In the genomic region with DNA sequence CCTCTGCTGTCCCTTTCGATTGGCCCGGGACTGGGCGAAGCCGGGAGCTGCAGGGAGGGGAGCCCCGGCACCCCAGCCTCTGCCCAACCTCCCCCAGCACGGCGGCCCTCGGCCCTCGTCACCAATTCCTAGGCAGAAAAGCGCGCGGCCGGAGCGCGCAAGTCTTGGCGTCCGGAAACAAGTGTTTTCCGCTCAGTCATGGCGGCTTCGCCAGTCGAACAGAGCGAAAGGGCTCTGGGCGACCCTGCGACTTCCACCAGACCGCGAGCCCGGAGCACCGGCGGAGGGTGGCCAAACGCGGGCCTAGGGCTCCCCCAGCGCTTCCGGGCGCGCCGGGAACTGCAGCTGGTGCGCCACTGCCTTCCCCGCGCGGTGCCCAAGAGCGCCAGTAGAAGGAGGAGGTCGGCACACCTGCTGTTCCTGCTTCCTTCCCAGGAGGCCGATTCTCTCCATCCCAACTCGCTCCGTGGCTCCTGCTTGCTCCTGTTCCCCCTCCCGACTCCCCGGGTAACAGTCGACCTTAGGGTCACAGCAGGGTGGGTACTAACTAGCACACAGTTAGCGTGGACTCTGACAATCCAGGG, we compare ENCODE assay signal across 8 cellular contexts.
DNase-seq lines count a peak whose midpoint lies in the region; ATAC-seq and TF ChIP-seq lines count a peak whose summit lies in the region.

No MANE protein-coding gene starts in this region.

- CTCF ChIA-PET in CD8-positive, alpha-beta memory T cell (lab: Charles Lee) = no interaction called here

- peaks cover 0 to 24% of the 10 kb centered on the region in 2 donors for H3K4me1 ChIP-seq in right atrium auricular region
- no peaks in the 10 kb centered on the region for H3K4me1 ChIP-seq in CD8-positive, alpha-beta memory T cell (ENCODE audit: insufficient read depth, low read length)

- no peaks in the 10 kb centered on the region for H3K27me3 ChIP-seq in right atrium auricular region
- no peaks in the 10 kb centered on the region for H3K27me3 ChIP-seq in CD8-positive, alpha-beta memory T cell (ENCODE audit: insufficient read depth, low read length, poor library complexity, severe bottlenecking)

- no peaks in the 10 kb centered on the region for H3K9me3 ChIP-seq in right atrium auricular region
- no peaks in the 10 kb centered on the region for H3K9me3 ChIP-seq in CD8-positive, alpha-beta memory T cell (ENCODE audit: low read length)

- no peaks in the 10 kb centered on the region for H3K36me3 Mint-ChIP-seq in activated naive CD8-positive, alpha-beta T cell treated with anti-CD3 and anti-CD28 coated beads, Interleukin-2, amount 10 ng/mL, durations not matched to agents 7 days and 5 days
- no peaks in the 10 kb centered on the region for H3K36me3 Mint-ChIP-seq in CD8-positive, alpha-beta memory T cell

- H3K36me3 ChIP-seq in right atrium auricular region = no peaks in the 10 kb centered on the region
- no peaks in the 10 kb centered on the region for H3K36me3 ChIP-seq in CD8-positive, alpha-beta memory T cell (ENCODE audit: insufficient read depth, low read length)

- POLR2A ChIA-PET in activated naive CD8-positive, alpha-beta T cell treated with anti-CD3 and anti-CD28 coated beads, Interleukin-2, amount 10 ng/mL, durations not matched to agents 7 days and 5 days (lab: Charles Lee) = no interaction called here
- POLR2A ChIA-PET in CD8-positive, alpha-beta memory T cell (lab: Charles Lee) = no interaction called here

- peaks cover 3% of the 10 kb centered on the region for H3K4me1 Mint-ChIP-seq in activated naive CD8-positive, alpha-beta T cell treated with anti-CD3 and anti-CD28 coated beads, Interleukin-2, amount 10 ng/mL, durations not matched to agents 7 days and 5 days
- peaks cover 0 to 1% (median 0%) of the 10 kb centered on the region in 3 donors for H3K4me1 Mint-ChIP-seq in CD8-positive, alpha-beta memory T cell

- DNase-seq in DMS 273 (lab: John Stamatoyannopoulos, UW; ENCODE audit: unreplicated experiment) (peak; percentile 69), DMS 273 treated with DMSO at 0.1 percent for 48 hours (lab: John Stamatoyannopoulos, UW) (no peak), NCI-H1417 (lab: John Stamatoyannopoulos, UW) (peak; percentile 41 to 89 (median 83)), right atrium auricular region (ENCODE audit: low spot score) (peak; percentile 60), posterior vena cava (ENCODE audit: low spot score) (peak; percentile 83)
- peak; percentile 53 for DNase-seq in activated naive CD8-positive, alpha-beta T cell treated with anti-CD3 and anti-CD28 coated beads, Interleukin-2, amount 10 ng/mL, durations not matched to agents 7 days and 5 days
- DNase-seq in CD8-positive, alpha-beta memory T cell = no peak

- peaks cover 25% of the 10 kb centered on the region for H3K27me3 Mint-ChIP-seq in activated naive CD8-positive, alpha-beta T cell treated with anti-CD3 and anti-CD28 coated beads, Interleukin-2, amount 10 ng/mL, durations not matched to agents 7 days and 5 days
- peaks cover 11 to 12% of the 10 kb centered on the region in 2 donors for H3K27me3 Mint-ChIP-seq in CD8-positive, alpha-beta memory T cell

- intact Hi-C loops in posterior vena cava (cut with DNase I) = no loop called here

- peak overlapping the region; percentile 44 to 54 for H3K4me3 ChIP-seq in right atrium auricular region
- H3K4me3 ChIP-seq in CD8-positive, alpha-beta memory T cell (ENCODE audit: low read length) = no peak overlapping the region

- H3K27ac ChIP-seq in right atrium auricular region = no peak overlapping the region
- H3K27ac ChIP-seq in CD8-positive, alpha-beta memory T cell (ENCODE audit: low read depth, low read length) = no peak overlapping the region

- H3K9me3 Mint-ChIP-seq in activated naive CD8-positive, alpha-beta T cell treated with anti-CD3 and anti-CD28 coated beads, Interleukin-2, amount 10 ng/mL, durations not matched to agents 7 days and 5 days = no peaks in the 10 kb centered on the region
- H3K9me3 Mint-ChIP-seq in CD8-positive, alpha-beta memory T cell = peaks cover 0 to 18% (median 13%) of the 10 kb centered on the region in 5 donors

- H3K27ac Mint-ChIP-seq in activated naive CD8-positive, alpha-beta T cell treated with anti-CD3 and anti-CD28 coated beads, Interleukin-2, amount 10 ng/mL, durations not matched to agents 7 days and 5 days = no peak overlapping the region
- H3K27ac Mint-ChIP-seq in CD8-positive, alpha-beta memory T cell = no peak overlapping the region

- ATAC-seq in HG02588 (IDR thresholded peaks at IDR 0.05; ENCODE audit: unreplicated experiment) = peak; percentile 95
- peak; percentile 76 for ATAC-seq in activated naive CD8-positive, alpha-beta T cell treated with anti-CD3 and anti-CD28 coated beads, Interleukin-2, amount 10 ng/mL, durations not matched to agents 7 days and 5 days (ENCODE audit: low read depth)

- TF ChIP-seq CTCF in right atrium auricular region (IDR thresholded peaks at IDR 0.05) = peak; percentile 46 to 83

- H3K4me3 Mint-ChIP-seq in activated naive CD8-positive, alpha-beta T cell treated with anti-CD3 and anti-CD28 coated beads, Interleukin-2, amount 10 ng/mL, durations not matched to agents 7 days and 5 days = peak overlapping the region; percentile 35
- H3K4me3 Mint-ChIP-seq in CD8-positive, alpha-beta memory T cell = no peak overlapping the region

Comparison
In these comparisons a context has a peak if more than half of its experiments do, and no peak if none do; other contexts are left out.
1. DNase-seq: peak in DMS 273 (single experiment), NCI-H1417 (3 of 3), activated naive CD8-positive, alpha-beta T cell treated with anti-CD3 and anti-CD28 coated beads, Interleukin-2, amount 10 ng/mL, durations not matched to agents 7 days and 5 days (single experiment), right atrium auricular region (single experiment) and posterior vena cava (single experiment); none in DMS 273 treated with DMSO at 0.1 percent for 48 hours (single experiment) and CD8-positive, alpha-beta memory T cell (0 of 5).